Comparison of ENCODE assay signal across 8 cellular contexts in the genomic region with DNA sequence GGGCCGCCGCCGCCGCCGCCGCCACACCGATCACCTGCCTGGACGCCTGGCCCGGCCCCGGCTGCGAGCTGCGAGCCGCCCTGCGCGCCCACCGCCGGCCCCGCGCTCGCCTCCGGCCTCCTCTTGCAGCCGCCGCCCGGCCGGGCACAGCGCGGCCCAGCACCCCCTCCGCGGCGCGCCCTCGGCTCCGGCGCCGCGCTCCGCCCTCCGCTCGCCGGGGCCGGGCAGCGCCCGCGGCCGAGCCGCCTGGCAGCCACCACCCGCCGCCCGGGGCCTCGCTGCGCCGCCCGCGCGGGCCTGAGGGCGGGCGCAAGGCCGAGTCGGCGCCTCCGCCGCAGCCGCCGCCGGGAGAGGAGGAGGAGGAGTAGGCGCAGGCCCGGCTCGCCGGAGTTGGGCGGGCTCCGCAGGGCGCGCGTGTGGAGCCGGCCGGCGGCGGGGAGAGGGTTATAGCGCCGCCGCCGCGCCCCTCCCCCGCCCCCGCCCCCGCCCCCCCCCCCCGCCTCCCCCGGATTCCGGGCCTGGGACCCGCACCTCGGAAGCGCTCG. TPM values are rescaled to one million over a fixed set of nuclear protein-coding genes. Genes with fewer than 3 reads are reported as not detected.
DNase-seq lines count a peak whose midpoint lies in the region; ATAC-seq and TF ChIP-seq lines count a peak whose summit lies in the region.

Gene PDGFA (minus strand): TSS at position 418 of the 545 bp plus-strand sequence. CDS start 845 bp downstream, outside the sequence.

- H3K9ac ChIP-seq in iPS-20b (ENCODE audit: low read depth, low read length) (peak within 1 kb of the TSS; percentile 65; the same call in 1 of the 2 replicates), skeletal muscle tissue (ENCODE audit: low read depth in 1 of 3, low read length in 3 of 3) (peak within 1 kb of the TSS; percentile 84 to 92 (median 87))

- no peak for TF ChIP-seq CTCF in breast epithelium (IDR thresholded peaks at IDR 0.05)

- H3K36me3 Mint-ChIP-seq in activated CD4-positive, alpha-beta T cell treated with anti-CD3 and anti-CD28 coated beads, Interleukin-2, amount 10 ng/mL, durations not matched to agents 7 days and 5 days (ENCODE audit: low read depth): no peaks in the 10 kb centered on the region

- H3K9me3 ChIP-seq in breast epithelium (no peaks in the 10 kb centered on the region), iPS-20b (ENCODE audit: insufficient read depth, low read depth, low read length) (no peaks in the 10 kb centered on the region), skeletal muscle tissue (ENCODE audit: control insufficient read depth in 3 of 3, low read length in 3 of 3) (no peaks in the 10 kb centered on the region)

- peak within 1 kb of the TSS; percentile 87 to 90 for H3K27ac ChIP-seq in breast epithelium
- no peak within 1 kb of the TSS for H3K27ac ChIP-seq in iPS-20b (ENCODE audit: low read length)
- H3K27ac ChIP-seq in skeletal muscle tissue (ENCODE audit: low read depth, low read length): peak within 1 kb of the TSS; percentile 91

- POLR2A ChIA-PET in activated CD4-positive, alpha-beta T cell treated with anti-CD3 and anti-CD28 coated beads, Interleukin-2, amount 10 ng/mL, durations not matched to agents 7 days and 5 days (lab: Charles Lee): no interaction called here

- H3K9me3 Mint-ChIP-seq in activated CD4-positive, alpha-beta T cell treated with anti-CD3 and anti-CD28 coated beads, Interleukin-2, amount 10 ng/mL, durations not matched to agents 7 days and 5 days: no peaks in the 10 kb centered on the region

- H3K36me3 ChIP-seq in breast epithelium: no peaks in the 10 kb centered on the region
- no peaks in the 10 kb centered on the region for H3K36me3 ChIP-seq in iPS-20b (ENCODE audit: insufficient read depth, low read depth, low read length)
- no peaks in the 10 kb centered on the region for H3K36me3 ChIP-seq in skeletal muscle tissue (ENCODE audit: control insufficient read depth in 3 of 3, insufficient read depth in 3 of 3, low read length in 3 of 3)

- CTCF ChIA-PET in activated CD4-positive, alpha-beta T cell treated with anti-CD3 and anti-CD28 coated beads, Interleukin-2, amount 10 ng/mL, durations not matched to agents 7 days and 5 days (lab: Charles Lee): interaction anchor here (0.8 to 1.2 kb wide), 2 partner anchors 11 to 68 kb away, joined by 3 read pairs; no protein-coding TSS in a partner anchor

- peaks cover 6 to 9% of the 10 kb centered on the region in 2 donors for H3K4me1 ChIP-seq in breast epithelium
- H3K4me1 ChIP-seq in iPS-20b (ENCODE audit: insufficient read depth, low read length): peaks cover 12% of the 10 kb centered on the region
- H3K4me1 ChIP-seq in skeletal muscle tissue (ENCODE audit: control insufficient read depth in 3 of 3, insufficient read depth in 3 of 3, low read length in 3 of 3): peaks cover 19 to 41% (median 35%) of the 10 kb centered on the region in 3 donors

- peak within 1 kb of the TSS; percentile 59 for H3K4me3 Mint-ChIP-seq in activated CD4-positive, alpha-beta T cell treated with anti-CD3 and anti-CD28 coated beads, Interleukin-2, amount 10 ng/mL, durations not matched to agents 7 days and 5 days

- H3K27me3 Mint-ChIP-seq in activated CD4-positive, alpha-beta T cell treated with anti-CD3 and anti-CD28 coated beads, Interleukin-2, amount 10 ng/mL, durations not matched to agents 7 days and 5 days: peaks cover 51% of the 10 kb centered on the region

- peaks cover 0 to 32% of the 10 kb centered on the region in 2 donors for H3K27me3 ChIP-seq in breast epithelium
- H3K27me3 ChIP-seq in iPS-20b (ENCODE audit: insufficient read depth, low read length): peaks cover 87% of the 10 kb centered on the region
- peaks cover 0 to 2% (median 0%) of the 10 kb centered on the region in 3 donors for H3K27me3 ChIP-seq in skeletal muscle tissue (ENCODE audit: control insufficient read depth in 3 of 3, insufficient read depth in 3 of 3, low read length in 3 of 3)

- no peak for TF ChIP-seq POLR2A in breast epithelium (IDR thresholded peaks at IDR 0.05)

- peaks cover 9% of the 10 kb centered on the region for H3K4me1 Mint-ChIP-seq in activated CD4-positive, alpha-beta T cell treated with anti-CD3 and anti-CD28 coated beads, Interleukin-2, amount 10 ng/mL, durations not matched to agents 7 days and 5 days

- peak; percentile 13 for DNase-seq in activated CD4-positive, alpha-beta T cell treated with anti-CD3 and anti-CD28 coated beads, Interleukin-2, amount 10 ng/mL, durations not matched to agents 7 days and 5 days
- DNase-seq in activated CD4-positive, alpha-beta T cell treated with anti-CD3 and anti-CD28 coated beads for 4 hours: no peak
- DNase-seq in NOMO-1 treated with DMSO at 0.1 percent for 48 hours (lab: John Stamatoyannopoulos, UW; ENCODE audit: unreplicated experiment) (peak; percentile 15), breast epithelium (ENCODE audit: low spot score in 2 of 2) (no peak), GDM1 (lab: John Stamatoyannopoulos, UW) (no peak)

- H3K27ac Mint-ChIP-seq in activated CD4-positive, alpha-beta T cell treated with anti-CD3 and anti-CD28 coated beads, Interleukin-2, amount 10 ng/mL, durations not matched to agents 7 days and 5 days: no peak within 1 kb of the TSS

- H3K4me3 ChIP-seq in breast epithelium: peak within 1 kb of the TSS; percentile 66 to 92 (median 76)
- H3K4me3 ChIP-seq in iPS-20b (ENCODE audit: low read length): peak within 1 kb of the TSS; percentile 77
- H3K4me3 ChIP-seq in skeletal muscle tissue (ENCODE audit: low read length in 3 of 3): peak within 1 kb of the TSS; percentile 79 to 80 (median 80)

- ATAC-seq in GM19023 (IDR thresholded peaks at IDR 0.05; ENCODE audit: unreplicated experiment): no peak

- intact Hi-C loops in breast epithelium (cut with DNase I; ENCODE audit: low total_unique reads): no loop called here

RNA-seq across cellular contexts. Expression of gene PDGFA, which starts in this region (rescaled TPM):
- under 1 TPM; 0.37 to 0.46 TPM for total RNA-seq in activated CD4-positive, alpha-beta T cell treated with anti-CD3 and anti-CD28 coated beads, Interleukin-2, amount 10 ng/mL, durations not matched to agents 7 days and 5 days
- total RNA-seq in breast epithelium: 10 to 100 TPM; 19.8 to 33.4 (median 31.2) TPM
- total RNA-seq in skeletal muscle tissue: 44.4 TPM

Comparison
In these comparisons a context has a peak if more than half of its experiments do, and no peak if none do; other contexts are left out.
1. RNA of gene PDGFA (total RNA-seq): 44.4 TPM in skeletal muscle tissue (single experiment) and 19.8 to 33.4 TPM in breast epithelium; 0.37 to 0.46 TPM in activated CD4-positive, alpha-beta T cell treated with anti-CD3 and anti-CD28 coated beads, Interleukin-2, amount 10 ng/mL, durations not matched to agents 7 days and 5 days; every median in the first group is over 10 times any median in the second.
2. Peak in DNase-seq in activated CD4-positive, alpha-beta T cell treated with anti-CD3 and anti-CD28 coated beads, Interleukin-2, amount 10 ng/mL, durations not matched to agents 7 days and 5 days; RNA of the gene not detected or under 1 TPM.
3. Peak in every context shown above with its lines, with median percentiles within 50 percentile points of each other: H3K4me3 ChIP-seq.